In genomic region chrX:29665532-29665931, GRCh38 we compare ENCODE assay signal across 29 cellular contexts.
"Had no signal": no experiment of that assay in that cellular context is flagged by ENCODE, and none has a peak within 500 bp of the region (broad histone marks: within the 10 kb centered on the region; RNA-seq: fewer than 3 reads in every experiment).

No MANE protein-coding gene starts in this region.

- H2AFZ ChIP-seq: PC-9 had no signal

- H3K4me3 Mint-ChIP-seq: activated CD4-positive, alpha-beta T cell treated with anti-CD3 and anti-CD28 coated beads, Interleukin-2, amount 10 ng/mL, durations not matched to agents 24 days and 14 days; activated CD8-positive, alpha-beta T cell treated with anti-CD3 and anti-CD28 coated beads for 36 hours; activated naive CD8-positive, alpha-beta T cell treated with anti-CD3 and anti-CD28 coated beads for 36 hours; activated T-cell treated with anti-CD3 and anti-CD28 coated beads, Interleukin-2, amount 50 U/mL, for 72 hours; activated T-helper 17 cell treated with anti-CD3 and anti-CD28 coated beads, Interleukin-2, amount 50 U/mL, for 72 hours; T-helper 1 cell treated with Interleukin-12 subunit alpha and Interleukin-12 subunit beta and Interleukin-4 antibody, amounts not matched to agents 30 μg/mL and 1 μg/mL, for 36 hours; T-helper 2 cell treated with Interferon-gamma antibody and Interleukin-4, amounts not matched to agents 5 μg/mL and 100 μg/mL, for 36 hours had no signal

- ATAC-seq: activated CD8-positive, alpha-beta T cell treated with anti-CD3 and anti-CD28 coated beads for 36 hours; activated T-cell treated with anti-CD3 and anti-CD28 coated beads, Interleukin-2, amount 50 U/mL, for 72 hours; activated T-helper 17 cell treated with anti-CD3 and anti-CD28 coated beads, Interleukin-2, amount 50 U/mL, for 72 hours; body of pancreas; K562 had no signal

- H3K4me1 ChIP-seq: body of pancreas, breast epithelium had no signal

- H3K27ac Mint-ChIP-seq: activated CD4-positive, alpha-beta T cell treated with anti-CD3 and anti-CD28 coated beads, Interleukin-2, amount 10 ng/mL, durations not matched to agents 24 days and 14 days; activated CD8-positive, alpha-beta T cell treated with anti-CD3 and anti-CD28 coated beads for 36 hours; activated naive CD8-positive, alpha-beta T cell treated with anti-CD3 and anti-CD28 coated beads for 36 hours; activated T-cell treated with anti-CD3 and anti-CD28 coated beads, Interleukin-2, amount 50 U/mL, for 72 hours; activated T-helper 17 cell treated with anti-CD3 and anti-CD28 coated beads, Interleukin-2, amount 50 U/mL, for 72 hours; T-helper 1 cell treated with Interleukin-12 subunit alpha and Interleukin-12 subunit beta and Interleukin-4 antibody, amounts not matched to agents 30 μg/mL and 1 μg/mL, for 36 hours; T-helper 2 cell treated with Interferon-gamma antibody and Interleukin-4, amounts not matched to agents 5 μg/mL and 100 μg/mL, for 36 hours had no signal

- H3K4me2 ChIP-seq: PC-9 had no signal

- H3K36me3 ChIP-seq: ascending aorta, breast epithelium had no signal

- H3K9me3 Mint-ChIP-seq: activated CD4-positive, alpha-beta T cell treated with anti-CD3 and anti-CD28 coated beads, Interleukin-2, amount 10 ng/mL, durations not matched to agents 24 days and 14 days; activated CD8-positive, alpha-beta T cell treated with anti-CD3 and anti-CD28 coated beads for 36 hours; activated naive CD8-positive, alpha-beta T cell treated with anti-CD3 and anti-CD28 coated beads for 36 hours; activated T-helper 17 cell treated with anti-CD3 and anti-CD28 coated beads, Interleukin-2, amount 50 U/mL, for 72 hours; T-helper 2 cell treated with Interferon-gamma antibody and Interleukin-4, amounts not matched to agents 5 μg/mL and 100 μg/mL, for 36 hours had no signal

- H3K9me3 ChIP-seq: ascending aorta, body of pancreas, breast epithelium had no signal

- DNase-seq: activated CD4-positive, alpha-beta T cell treated with anti-CD3 and anti-CD28 coated beads, Interleukin-2, amount 10 ng/mL, durations not matched to agents 24 days and 14 days; activated CD4-positive, alpha-beta T cell treated with anti-CD3 and anti-CD28 coated beads, Interleukin-2, amount 50 U/mL, for 4 hours; activated CD8-positive, alpha-beta T cell treated with anti-CD3 and anti-CD28 coated beads for 36 hours; activated effector memory CD4-positive, alpha-beta T cell treated with anti-CD3 and anti-CD28 coated beads, Interleukin-2, amount 50 U/mL, for 16 hours; activated naive CD4-positive, alpha-beta T cell; activated naive CD4-positive, alpha-beta T cell treated with anti-CD3 and anti-CD28 coated beads, Interleukin-2, amount 50 U/mL, for 16 hours; activated naive CD8-positive, alpha-beta T cell treated with anti-CD3 and anti-CD28 coated beads for 36 hours; activated T-cell treated with anti-CD3 and anti-CD28 coated beads, Interleukin-2, amount 50 U/mL, for 1 hour; activated T-cell treated with anti-CD3 and anti-CD28 coated beads, Interleukin-2, amount 50 U/mL, for 72 hours; amniotic stem cell; body of pancreas; Karpas-422; NCI-H1048; NCI-H1436 treated with DMSO at 0.1 percent for 48 hours; NCI-H1694 treated with DMSO at 0.1 percent for 48 hours; NCI-H2029; NCI-H345; NCI-H510A; NCI-H526; NCI-H748 treated with DMSO at 0.1 percent for 48 hours; NK-92 treated with Interleukin-12 subunit alpha and Interleukin-12 subunit beta, amount 100 ng/mL, for 24 hours; PC-9; Right ventricle myocardium superior had no signal

- H3K27ac ChIP-seq: ascending aorta, body of pancreas, breast epithelium had no signal

- H3K27me3 Mint-ChIP-seq: activated CD4-positive, alpha-beta T cell treated with anti-CD3 and anti-CD28 coated beads, Interleukin-2, amount 10 ng/mL, durations not matched to agents 24 days and 14 days; activated CD8-positive, alpha-beta T cell treated with anti-CD3 and anti-CD28 coated beads for 36 hours; activated naive CD8-positive, alpha-beta T cell treated with anti-CD3 and anti-CD28 coated beads for 36 hours; activated T-helper 17 cell treated with anti-CD3 and anti-CD28 coated beads, Interleukin-2, amount 50 U/mL, for 72 hours had no signal

- H3K27me3 ChIP-seq: ascending aorta, body of pancreas, breast epithelium had no signal

- H3K36me3 Mint-ChIP-seq: activated naive CD8-positive, alpha-beta T cell treated with anti-CD3 and anti-CD28 coated beads for 36 hours had no signal

- H3K4me3 ChIP-seq: ascending aorta, body of pancreas, breast epithelium, K562, PC-9 had no signal

- H3K4me1 Mint-ChIP-seq: activated CD4-positive, alpha-beta T cell treated with anti-CD3 and anti-CD28 coated beads, Interleukin-2, amount 10 ng/mL, durations not matched to agents 24 days and 14 days; activated naive CD8-positive, alpha-beta T cell treated with anti-CD3 and anti-CD28 coated beads for 36 hours; activated T-helper 17 cell treated with anti-CD3 and anti-CD28 coated beads, Interleukin-2, amount 50 U/mL, for 72 hours had no signal
